Comparison of ENCODE assay signal across 3 cellular contexts in the genomic region with DNA sequence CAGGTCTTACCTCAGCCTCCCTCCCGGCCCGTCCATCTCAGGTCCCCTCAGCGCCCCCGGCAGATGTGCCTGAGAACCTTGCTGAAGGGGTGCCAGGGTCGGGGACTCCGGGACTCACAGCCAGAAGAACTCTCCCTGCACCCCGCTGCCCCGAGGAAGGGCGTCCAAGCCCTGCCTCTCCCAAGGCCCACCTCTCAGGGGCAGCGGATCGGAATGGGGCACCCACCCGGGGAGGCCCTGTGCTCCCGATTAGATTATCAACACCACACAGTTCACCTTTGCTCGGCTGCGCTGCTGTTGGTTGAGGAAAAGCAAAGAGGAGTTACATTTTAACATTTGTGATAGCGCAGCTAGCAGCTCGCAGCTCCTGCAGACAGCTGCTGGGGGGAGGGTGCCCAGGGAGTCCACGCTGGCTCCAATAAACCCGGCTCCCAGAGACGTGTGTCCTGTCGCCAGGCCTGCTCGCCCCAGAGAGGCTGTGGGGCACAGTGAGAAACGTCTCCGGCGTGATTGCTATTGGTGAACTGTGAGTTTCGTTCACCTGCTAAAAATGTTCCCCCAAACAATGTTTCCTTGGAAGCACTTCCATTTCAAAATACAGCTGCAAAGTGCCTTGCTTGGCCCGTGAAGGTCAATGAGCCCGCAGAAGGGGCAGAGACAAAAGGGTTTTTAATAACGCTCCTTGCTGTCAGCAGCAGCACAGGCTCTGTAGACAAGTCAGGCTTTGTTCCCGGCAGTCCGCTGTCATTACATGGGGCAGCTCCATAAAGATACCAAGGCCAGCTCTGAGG.
TF ChIP-seq lines count a peak whose summit lies in the region.

No MANE protein-coding gene starts in this region.

TF ChIP-seq in GM23338, 12 proteins besides CTCF, POLR2A, EP300 and RAD21:
- TF ChIP-seq ZNF114 (CRISPR knock-in tag; IDR thresholded peaks at IDR 0.05), result no peak
- TF ChIP-seq ZNF331 (CRISPR knock-in tag; IDR thresholded peaks at IDR 0.05; ENCODE audit: low read depth), result no peak
- TF ChIP-seq EZH2 (IDR thresholded peaks at IDR 0.05; ENCODE audit: low read depth, unreplicated experiment), result no peak

TF ChIP-seq in K562, 482 proteins besides CTCF, POLR2A, EP300 and RAD21 (continues in another document):
- no peak for TF ChIP-seq BACH1 (tag; IDR thresholded peaks at IDR 0.05)
- TF ChIP-seq PML (IDR thresholded peaks at IDR 0.05; ENCODE audit: low read length), result peak; percentile 24; the same call in 1 of the 2 replicates
- no peak for TF ChIP-seq STAG1 (CRISPR knock-in tag; IDR thresholded peaks at IDR 0.05; ENCODE audit: borderline replicate concordance)
- no peak for TF ChIP-seq ETV5 (CRISPR knock-in tag; IDR thresholded peaks at IDR 0.05; ENCODE audit: low read depth)
- no peak for TF ChIP-seq SMAD2 (IDR thresholded peaks at IDR 0.05; ENCODE audit: low read depth, low read length)
- TF ChIP-seq ZNF232 (CRISPR knock-in tag; IDR thresholded peaks at IDR 0.05), result no peak
- TF ChIP-seq HNRNPH1 (optimal IDR thresholded peaks at IDR 0.05; ENCODE audit: low read depth, low read length), result no peak
- no peak for TF ChIP-seq SMAD3 (CRISPR knock-in tag; conservative IDR thresholded peaks at IDR 0.05)
- peak in 1 of 2 experiments; percentile 21; a peak in 1 of 4 replicates for TF ChIP-seq NRF1 (conservative IDR thresholded peaks at IDR 0.05 in 1 of 2, IDR thresholded peaks at IDR 0.05 in 1 of 2)
- TF ChIP-seq ATF1 (CRISPR knock-in tag; IDR thresholded peaks at IDR 0.05), result no peak
- no peak for TF ChIP-seq ATF1 (tag; IDR thresholded peaks at IDR 0.05)
- TF ChIP-seq RCOR1 (IDR thresholded peaks at IDR 0.05; ENCODE audit: borderline replicate concordance in 1 of 2, low read depth in 2 of 2, low read length in 2 of 2), result 0 out of 4 replicates have a peak, but pooled peaks of 1 of the 2 experiments have one; percentile 30
- no peak for TF ChIP-seq KAT2B (IDR thresholded peaks at IDR 0.05; ENCODE audit: low read depth, low read length)
- TF ChIP-seq SMARCC2 (IDR thresholded peaks at IDR 0.05; ENCODE audit: low read depth), result no peak
- TF ChIP-seq, protein P1, sequence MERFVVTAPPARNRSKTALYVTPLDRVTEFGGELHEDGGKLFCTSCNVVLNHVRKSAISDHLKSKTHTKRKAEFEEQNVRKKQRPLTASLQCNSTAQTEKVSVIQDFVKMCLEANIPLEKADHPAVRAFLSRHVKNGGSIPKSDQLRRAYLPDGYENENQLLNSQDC (CRISPR knock-in tag; IDR thresholded peaks at IDR 0.05), result no peak
- TF ChIP-seq, protein P2, sequence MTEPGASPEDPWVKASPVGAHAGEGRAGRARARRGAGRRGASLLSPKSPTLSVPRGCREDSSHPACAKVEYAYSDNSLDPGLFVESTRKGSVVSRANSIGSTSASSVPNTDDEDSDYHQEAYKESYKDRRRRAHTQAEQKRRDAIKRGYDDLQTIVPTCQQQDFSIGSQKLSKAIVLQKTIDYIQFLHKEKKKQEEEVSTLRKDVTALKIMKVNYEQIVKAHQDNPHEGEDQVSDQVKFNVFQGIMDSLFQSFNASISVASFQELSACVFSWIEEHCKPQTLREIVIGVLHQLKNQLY (CRISPR knock-in tag; conservative IDR thresholded peaks at IDR 0.05), result no peak
- TF ChIP-seq TCF3 (CRISPR knock-in tag; IDR thresholded peaks at IDR 0.05), result peak; percentile 74
- no peak for TF ChIP-seq YY1 (IDR thresholded peaks at IDR 0.05; ENCODE audit: borderline replicate concordance in 1 of 3, control insufficient read depth in 1 of 3, extremely low read depth in 1 of 3, insufficient read depth in 3 of 3, insufficient read length in 1 of 3, insufficient replicate concordance in 2 of 3, low read depth in 1 of 3, low read length in 2 of 3)
- no peak for TF ChIP-seq DNMT1 (IDR thresholded peaks at IDR 0.05)
- no peak for TF ChIP-seq BRD9 (IDR thresholded peaks at IDR 0.05; ENCODE audit: low read depth, partially characterized antibody)
- TF ChIP-seq JUNB (CRISPR knock-in tag; conservative IDR thresholded peaks at IDR 0.05), result no peak
- TF ChIP-seq, protein P3, sequence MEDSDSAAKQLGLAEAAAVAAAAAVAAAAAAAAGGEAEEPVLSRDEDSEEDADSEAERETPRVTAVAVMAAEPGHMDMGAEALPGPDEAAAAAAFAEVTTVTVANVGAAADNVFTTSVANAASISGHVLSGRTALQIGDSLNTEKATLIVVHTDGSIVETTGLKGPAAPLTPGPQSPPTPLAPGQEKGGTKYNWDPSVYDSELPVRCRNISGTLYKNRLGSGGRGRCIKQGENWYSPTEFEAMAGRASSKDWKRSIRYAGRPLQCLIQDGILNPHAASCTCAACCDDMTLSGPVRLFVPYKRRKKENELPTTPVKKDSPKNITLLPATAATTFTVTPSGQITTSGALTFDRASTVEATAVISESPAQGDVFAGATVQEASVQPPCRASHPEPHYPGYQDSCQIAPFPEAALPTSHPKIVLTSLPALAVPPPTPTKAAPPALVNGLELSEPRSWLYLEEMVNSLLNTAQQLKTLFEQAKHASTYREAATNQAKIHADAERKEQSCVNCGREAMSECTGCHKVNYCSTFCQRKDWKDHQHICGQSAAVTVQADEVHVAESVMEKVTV (CRISPR knock-in tag; IDR thresholded peaks at IDR 0.05), result no peak
- no peak for TF ChIP-seq RBM15 (IDR thresholded peaks at IDR 0.05; ENCODE audit: insufficient read depth, low read length)
- no peak for TF ChIP-seq ZSCAN29 (IDR thresholded peaks at IDR 0.05)
- no peak; the same call in 1 of the 2 replicates for TF ChIP-seq CTBP1 (IDR thresholded peaks at IDR 0.05; ENCODE audit: borderline replicate concordance)
- peak; percentile 65; the same call in 1 of the 2 replicates for TF ChIP-seq KLF16 (IDR thresholded peaks at IDR 0.05)
- TF ChIP-seq, protein P4, sequence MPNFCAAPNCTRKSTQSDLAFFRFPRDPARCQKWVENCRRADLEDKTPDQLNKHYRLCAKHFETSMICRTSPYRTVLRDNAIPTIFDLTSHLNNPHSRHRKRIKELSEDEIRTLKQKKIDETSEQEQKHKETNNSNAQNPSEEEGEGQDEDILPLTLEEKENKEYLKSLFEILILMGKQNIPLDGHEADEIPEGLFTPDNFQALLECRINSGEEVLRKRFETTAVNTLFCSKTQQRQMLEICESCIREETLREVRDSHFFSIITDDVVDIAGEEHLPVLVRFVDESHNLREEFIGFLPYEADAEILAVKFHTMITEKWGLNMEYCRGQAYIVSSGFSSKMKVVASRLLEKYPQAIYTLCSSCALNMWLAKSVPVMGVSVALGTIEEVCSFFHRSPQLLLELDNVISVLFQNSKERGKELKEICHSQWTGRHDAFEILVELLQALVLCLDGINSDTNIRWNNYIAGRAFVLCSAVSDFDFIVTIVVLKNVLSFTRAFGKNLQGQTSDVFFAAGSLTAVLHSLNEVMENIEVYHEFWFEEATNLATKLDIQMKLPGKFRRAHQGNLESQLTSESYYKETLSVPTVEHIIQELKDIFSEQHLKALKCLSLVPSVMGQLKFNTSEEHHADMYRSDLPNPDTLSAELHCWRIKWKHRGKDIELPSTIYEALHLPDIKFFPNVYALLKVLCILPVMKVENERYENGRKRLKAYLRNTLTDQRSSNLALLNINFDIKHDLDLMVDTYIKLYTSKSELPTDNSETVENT (CRISPR knock-in tag; IDR thresholded peaks at IDR 0.05), result 0 out of 2 replicates have a peak, but pooled peaks have one; percentile 14
- no peak for TF ChIP-seq PRMT5 (CRISPR knock-in tag; IDR thresholded peaks at IDR 0.05)
- TF ChIP-seq MYNN (IDR thresholded peaks at IDR 0.05), result 0 out of 2 replicates have a peak, but pooled peaks have one; percentile 47
- TF ChIP-seq MYNN (CRISPR knock-in tag; IDR thresholded peaks at IDR 0.05), result no peak
- no peak for TF ChIP-seq ZNF134 (CRISPR knock-in tag; conservative IDR thresholded peaks at IDR 0.05)
- TF ChIP-seq DMBX1 (CRISPR knock-in tag; IDR thresholded peaks at IDR 0.05; ENCODE audit: borderline replicate concordance), result no peak
- no peak for TF ChIP-seq ZNF778 (CRISPR knock-in tag; IDR thresholded peaks at IDR 0.05)
- no peak for TF ChIP-seq ZNF140 (CRISPR knock-in tag; IDR thresholded peaks at IDR 0.05)
- peak; percentile 29; the same call in 1 of the 2 replicates for TF ChIP-seq CXXC5 (CRISPR knock-in tag; IDR thresholded peaks at IDR 0.05)

TF ChIP-seq in GM12891, 5 proteins besides CTCF, POLR2A, EP300 and RAD21:
- no peak for TF ChIP-seq PAX5 (IDR thresholded peaks at IDR 0.05; ENCODE audit: insufficient read depth, low read length, severe bottlenecking)
- TF ChIP-seq POLR2AphosphoS5 (IDR thresholded peaks at IDR 0.05; ENCODE audit: low read depth, low read length), result no peak
- TF ChIP-seq POU2F2 (IDR thresholded peaks at IDR 0.05; ENCODE audit: low read depth, low read length), result no peak
- no peak for TF ChIP-seq TAF1 (IDR thresholded peaks at IDR 0.05; ENCODE audit: low read depth, low read length)
- TF ChIP-seq SPI1 (IDR thresholded peaks at IDR 0.05; ENCODE audit: low read depth, low read length), result no peak
